In genomic region chr7:8418627-8419245, GRCh38 we compare ENCODE assay signal across 8 cellular contexts. TPM values are rescaled to one million over a fixed set of nuclear protein-coding genes. Genes with fewer than 3 reads are reported as not detected.
A peak's percentile ranks its signal among the peaks of the same experiment; 100 is the strongest.
DNase-seq lines count a peak whose midpoint lies in the region; ATAC-seq and TF ChIP-seq lines count a peak whose summit lies in the region.
"Had no signal": no experiment of that assay in that cellular context is flagged by ENCODE, and none has a peak within 500 bp of the region (broad histone marks: within the 10 kb centered on the region; RNA-seq: fewer than 3 reads in every experiment).

No MANE protein-coding gene starts in this region.

- H4K20me1 ChIP-seq in DND-41 (ENCODE audit: insufficient read depth, low read length) = no peaks in the 10 kb centered on the region

- H3K4me1 ChIP-seq in DND-41 (ENCODE audit: insufficient read depth, low read length) (no peaks in the 10 kb centered on the region), adrenal gland (replicated peaks in 1 of 2) (no peaks in the 10 kb centered on the region)

- no peak overlapping the region for H3K9ac ChIP-seq in DND-41 (ENCODE audit: low read depth, low read length)

- H3K27me3 ChIP-seq in DND-41 (ENCODE audit: insufficient read depth, low read length, poor library complexity) = no peaks in the 10 kb centered on the region
- H3K27me3 ChIP-seq in adrenal gland = no peaks in the 10 kb centered on the region

- 0% methylated on average over 1 of the region's 1 CpG for WGBS in adrenal gland, 4 donors

- intact Hi-C loops in adrenal gland (cut with DNase I) = no loop called here

- H3K36me3 ChIP-seq in DND-41 (ENCODE audit: insufficient read depth, low read length) = no peaks in the 10 kb centered on the region
- no peaks in the 10 kb centered on the region for H3K36me3 ChIP-seq in adrenal gland (replicated peaks in 1 of 2)

- no peak overlapping the region for H3K4me2 ChIP-seq in DND-41 (ENCODE audit: insufficient read depth, low read length)

- H3K27ac ChIP-seq in DND-41 (ENCODE audit: low read length) = no peak overlapping the region
- no peak overlapping the region for H3K27ac ChIP-seq in adrenal gland
- H3K27ac ChIP-seq: epithelial cell of prostate had no signal

- no peak overlapping the region for H3K4me3 ChIP-seq in DND-41 (ENCODE audit: low read depth in 1 of 2, low read length in 2 of 2)
- no peak overlapping the region for H3K4me3 ChIP-seq in adrenal gland

- ATAC-seq in DND-41 (ENCODE audit: insufficient read depth, low read depth) (peak; percentile 84), GM19395 (IDR thresholded peaks at IDR 0.05; ENCODE audit: unreplicated experiment) (peak; percentile 95), HG03520 (IDR thresholded peaks at IDR 0.05; ENCODE audit: unreplicated experiment) (peak; percentile 73)

- DNase-seq in DND-41 (peak; percentile 54), NCI-H82 treated with DMSO at 0.1 percent for 48 hours (lab: John Stamatoyannopoulos, UW; ENCODE audit: unreplicated experiment) (peak; percentile 42), adrenal gland (peak; percentile 37 to 84 (median 74)), iPS-NIHi11 (ENCODE audit: low spot score) (peak; percentile 50)
- peak; percentile 29 to 35 for DNase-seq in stimulated activated CD4-positive, alpha-beta T cell treated with anti-CD3 and anti-CD28 coated beads, Interleukin-4, amount 100 ng/mL, for 48 hours (ENCODE audit: low read depth in 2 of 2)

- no peaks in the 10 kb centered on the region for H3K79me2 ChIP-seq in DND-41 (ENCODE audit: insufficient read depth, low read length)

- peak; percentile 79 for TF ChIP-seq CTCF in DND-41 (IDR thresholded peaks at IDR 0.05; ENCODE audit: borderline replicate concordance, extremely low read depth, low read length, poor library complexity, severe bottlenecking)
- peak; percentile 70 to 85 (median 74) for TF ChIP-seq CTCF in adrenal gland (IDR thresholded peaks at IDR 0.05)

- no peak for TF ChIP-seq POLR2A in adrenal gland (IDR thresholded peaks at IDR 0.05)

- no peaks in the 10 kb centered on the region for H3K9me3 ChIP-seq in DND-41 (ENCODE audit: insufficient read depth, low read length, severe bottlenecking)
- H3K9me3 ChIP-seq in adrenal gland (replicated peaks in 1 of 3) = no peaks in the 10 kb centered on the region

- no peak overlapping the region for H2AFZ ChIP-seq in DND-41 (ENCODE audit: low read depth, low read length)

RNA-seq across cellular contexts. Expression of gene NXPH1, which starts 14.7 kb away (rescaled TPM):
- total RNA-seq in adrenal gland = 10 to 100 TPM; 24.4 to 80.2 (median 52.9) TPM
- 10 to 100 TPM; 18.4 to 25.8 (median 21.2) TPM for polyA plus RNA-seq in adrenal gland
